In the genomic region with DNA sequence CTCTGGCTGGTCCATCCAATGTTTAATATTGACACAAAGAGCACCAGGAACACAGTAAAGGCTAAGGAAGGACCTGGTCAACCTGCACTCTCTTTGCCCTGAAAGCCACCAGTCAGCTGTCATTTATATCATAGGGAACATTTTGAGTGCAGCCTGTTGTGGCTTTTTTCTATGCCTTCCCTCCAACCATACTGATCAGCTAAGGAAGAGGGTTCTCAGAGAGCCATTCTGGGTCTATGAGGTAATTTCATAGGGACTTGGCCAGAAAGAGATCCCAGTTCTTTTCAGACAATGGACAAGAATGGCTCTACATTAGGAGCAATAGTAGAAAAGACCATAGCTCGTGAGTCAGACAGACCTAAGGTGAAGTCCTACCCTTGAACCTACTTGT, we compare ENCODE assay signal across 15 cellular contexts.
DNase-seq lines count a peak whose midpoint lies in the region; ATAC-seq and TF ChIP-seq lines count a peak whose summit lies in the region.
"Had no signal": no experiment of that assay in that cellular context is flagged by ENCODE, and none has a peak within 500 bp of the region (broad histone marks: within the 10 kb centered on the region; RNA-seq: fewer than 3 reads in every experiment).

No MANE protein-coding gene starts in this region.

- H3K9me3 ChIP-seq in uterus (no peaks in the 10 kb centered on the region), lower lobe of right lung (no peaks in the 10 kb centered on the region)
- H3K9me3 ChIP-seq: BLaER1 treated with 17β-estradiol and CSF1 and Interleukin-3, amounts not matched to agents 10 nM and 100 nM; HAP-1 had no signal

- DNase-seq in NB4 (ENCODE audit: low read depth), result peak; percentile 26
- peak; percentile 87 for DNase-seq in myocyte (ENCODE audit: low read depth)
- no peak for DNase-seq in uterus
- DNase-seq in DMS53 treated with DMSO at 0.1 percent for 48 hours (lab: John Stamatoyannopoulos, UW; ENCODE audit: unreplicated experiment), result no peak
- no peak for DNase-seq in lower lobe of right lung
- no peak for DNase-seq in OCI-M1 (lab: John Stamatoyannopoulos, UW)
- DNase-seq: ACHN; Calu3; CD4-positive, CD25-positive, alpha-beta regulatory T cell; DMS 273 treated with DMSO at 0.1 percent for 48 hours; DMS79 treated with DMSO at 0.1 percent for 48 hours; EL had no signal

- no peak for ATAC-seq in lower lobe of right lung

- H3K4me1 ChIP-seq in rectal smooth muscle tissue (ENCODE audit: control insufficient read depth, insufficient read depth, low read length) (peaks cover 37% of the 10 kb centered on the region), uterus (peaks cover 0 to 4% of the 10 kb centered on the region in 2 donors), lower lobe of right lung (no peaks in the 10 kb centered on the region)

- no peak for TF ChIP-seq POLR2A in NB4 (IDR thresholded peaks at IDR 0.05; ENCODE audit: extremely low read depth, insufficient read length)
- TF ChIP-seq POLR2A in uterus (IDR thresholded peaks at IDR 0.05), result no peak

- no peaks in the 10 kb centered on the region for H3K27me3 ChIP-seq in rectal smooth muscle tissue (ENCODE audit: control insufficient read depth, insufficient read depth, low read length)
- no peaks in the 10 kb centered on the region for H3K27me3 ChIP-seq in uterus
- no peaks in the 10 kb centered on the region for H3K27me3 ChIP-seq in lower lobe of right lung (ENCODE audit: low read depth)
- H3K27me3 ChIP-seq: BLaER1 treated with 17β-estradiol and CSF1 and Interleukin-3, amounts not matched to agents 10 nM and 100 nM had no signal

- H3K4me3 ChIP-seq in NB4 (ENCODE audit: low read depth, low read length) (no peak overlapping the region), rectal smooth muscle tissue (ENCODE audit: low read length) (no peak overlapping the region), uterus (no peak overlapping the region), lower lobe of right lung (no peak overlapping the region)
- H3K4me3 ChIP-seq: BLaER1 treated with 17β-estradiol and CSF1 and Interleukin-3, amounts not matched to agents 10 nM and 100 nM; HAP-1 had no signal

- no peak overlapping the region for H3K9ac ChIP-seq in rectal smooth muscle tissue (ENCODE audit: low read length)
- H3K9ac ChIP-seq: BLaER1 treated with 17β-estradiol and CSF1 and Interleukin-3, amounts not matched to agents 10 nM and 100 nM had no signal

- H3K36me3 ChIP-seq in rectal smooth muscle tissue (ENCODE audit: control insufficient read depth, insufficient read depth, low read length), result no peaks in the 10 kb centered on the region
- no peaks in the 10 kb centered on the region for H3K36me3 ChIP-seq in uterus
- H3K36me3 ChIP-seq in lower lobe of right lung, result no peaks in the 10 kb centered on the region
- H3K36me3 ChIP-seq: BLaER1 treated with 17β-estradiol and CSF1 and Interleukin-3, amounts not matched to agents 10 nM and 100 nM; HAP-1 had no signal

- peak overlapping the region; percentile 62 for H3K27ac ChIP-seq in rectal smooth muscle tissue (ENCODE audit: low read depth, low read length)
- H3K27ac ChIP-seq in uterus, result peak overlapping the region; percentile 28 to 60
- H3K27ac ChIP-seq in lower lobe of right lung, result no peak overlapping the region
- H3K27ac ChIP-seq: BLaER1 treated with 17β-estradiol and CSF1 and Interleukin-3, amounts not matched to agents 10 nM and 100 nM had no signal

- intact Hi-C loops in uterus (cut with DNase I; ENCODE audit: low total_unique reads) (no loop called here), lower lobe of right lung (cut with DNase I) (no loop called here)

- TF ChIP-seq CTCF in NB4 (IDR thresholded peaks at IDR 0.05; ENCODE audit: low read depth, low read length), result no peak
- no peak for TF ChIP-seq CTCF in uterus (IDR thresholded peaks at IDR 0.05)
- TF ChIP-seq CTCF in lower lobe of right lung (IDR thresholded peaks at IDR 0.05), result no peak

Comparison
In these comparisons a context has a peak if more than half of its experiments do, and no peak if none do; other contexts are left out.
1. DNase-seq: peak in NB4 (single experiment) and myocyte (single experiment); none in uterus (0 of 2), DMS53 treated with DMSO at 0.1 percent for 48 hours (single experiment), lower lobe of right lung (single experiment) and OCI-M1 (single experiment).